Comparison of ENCODE assay signal across 38 cellular contexts in the genomic region with DNA sequence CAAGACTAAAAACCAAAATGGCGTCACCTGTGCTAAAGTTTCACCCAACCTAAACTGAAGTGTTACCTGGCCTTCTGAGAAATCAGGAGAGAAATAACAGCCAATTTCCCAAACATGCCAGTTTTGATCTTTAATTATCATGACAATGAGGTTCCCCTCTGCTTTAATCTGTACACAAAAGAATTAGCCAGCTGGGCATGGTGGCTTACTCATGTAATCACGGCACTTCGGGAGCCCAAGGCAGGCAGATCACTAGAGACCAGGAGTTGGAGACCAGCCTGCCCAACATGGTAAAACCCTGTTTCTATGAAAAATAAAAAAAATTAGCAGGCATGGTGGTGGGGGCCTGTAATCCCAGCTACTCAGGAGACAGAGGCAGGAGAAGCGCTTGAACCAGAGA. TPM values are rescaled to one million over a fixed set of nuclear protein-coding genes. Genes with fewer than 3 reads are reported as not detected.
"Had no signal": no experiment of that assay in that cellular context is flagged by ENCODE, and none has a peak within 500 bp of the region (broad histone marks: within the 10 kb centered on the region; RNA-seq: fewer than 3 reads in every experiment).

No MANE protein-coding gene starts in this region.

- H3K4me1 ChIP-seq: adrenal gland, body of pancreas, breast epithelium had no signal

- H3K9me3 Mint-ChIP-seq: activated B cell treated with CpG ODN at 0.5 μM for 24 hours; activated CD4-positive, alpha-beta memory T cell treated with anti-CD3 and anti-CD28 coated beads for 36 hours; activated CD4-positive, alpha-beta T cell treated with anti-CD3 and anti-CD28 coated beads, Interleukin-2, amount 10 ng/mL, durations not matched to agents 24 days and 14 days; activated CD8-positive, alpha-beta T cell treated with anti-CD3 and anti-CD28 coated beads for 36 hours; activated naive CD4-positive, alpha-beta T cell treated with anti-CD3 and anti-CD28 coated beads for 36 hours; activated naive CD4-positive, alpha-beta T cell treated with anti-CD3 and anti-CD28 coated beads, Interleukin-2, amount 50 U/mL, for 72 hours; activated T-cell treated with anti-CD3 and anti-CD28 coated beads, Interleukin-2, amount 50 U/mL, for 4 hours; activated T-cell treated with anti-CD3 and anti-CD28 coated beads, Interleukin-2, amount 50 U/mL, for 72 hours; activated T-helper 1 cell treated with anti-CD3 and anti-CD28 coated beads, Interleukin-12 subunit alpha, Interleukin-12 subunit beta, Interleukin-2, Interleukin-4 antibody, amounts not matched to agents 30 ng/mL and 10 ng/mL and 1 ng/mL, durations not matched to agents 14 hours and 24 hours and 36 hours; activated T-helper 17 cell treated with anti-CD3 and anti-CD28 coated beads, Interleukin-2, amount 50 U/mL, for 72 hours; T-helper 2 cell treated with Interferon-gamma antibody and Interleukin-4, amounts not matched to agents 5 μg/mL and 100 μg/mL, for 36 hours had no signal

- H3K27ac Mint-ChIP-seq: activated B cell treated with CpG ODN at 0.5 μM for 24 hours; activated CD4-positive, alpha-beta memory T cell treated with anti-CD3 and anti-CD28 coated beads for 36 hours; activated CD4-positive, alpha-beta T cell treated with anti-CD3 and anti-CD28 coated beads, Interleukin-2, amount 10 ng/mL, durations not matched to agents 24 days and 14 days; activated CD8-positive, alpha-beta T cell treated with anti-CD3 and anti-CD28 coated beads for 36 hours; activated naive CD4-positive, alpha-beta T cell treated with anti-CD3 and anti-CD28 coated beads for 36 hours; activated naive CD4-positive, alpha-beta T cell treated with anti-CD3 and anti-CD28 coated beads, Interleukin-2, amount 50 U/mL, for 72 hours; activated naive CD8-positive, alpha-beta T cell treated with anti-CD3 and anti-CD28 coated beads for 36 hours; activated T-cell treated with anti-CD3 and anti-CD28 coated beads, Interleukin-2, amount 50 U/mL, for 72 hours; activated T-helper 1 cell treated with anti-CD3 and anti-CD28 coated beads, Interleukin-12 subunit alpha, Interleukin-12 subunit beta, Interleukin-2, Interleukin-4 antibody, amounts not matched to agents 30 ng/mL and 10 ng/mL and 1 ng/mL, durations not matched to agents 14 hours and 24 hours and 36 hours; activated T-helper 17 cell treated with anti-CD3 and anti-CD28 coated beads, Interleukin-2, amount 50 U/mL, for 72 hours; T-helper 2 cell treated with Interferon-gamma antibody and Interleukin-4, amounts not matched to agents 5 μg/mL and 100 μg/mL, for 36 hours had no signal

- H3K27me3 ChIP-seq: adrenal gland, body of pancreas, brain microvascular endothelial cell, breast epithelium had no signal

- H3K36me3 ChIP-seq: adrenal gland, brain microvascular endothelial cell, breast epithelium had no signal

- DNase-seq: activated B cell treated with CpG ODN at 0.5 μM for 24 hours; activated CD4-positive, alpha-beta memory T cell treated with anti-CD3 and anti-CD28 coated beads for 36 hours; activated CD4-positive, alpha-beta T cell treated with anti-CD3 and anti-CD28 coated beads for 4 hours; activated CD4-positive, alpha-beta T cell treated with anti-CD3 and anti-CD28 coated beads, Interleukin-2, amount 10 ng/mL, durations not matched to agents 24 days and 14 days; activated CD4-positive, alpha-beta T cell treated with anti-CD3 and anti-CD28 coated beads, Interleukin-2, amount 50 U/mL, for 1 hour; activated CD4-positive, alpha-beta T cell treated with anti-CD3 and anti-CD28 coated beads, Interleukin-2, amount 50 U/mL, for 4 hours; activated CD4-positive, CD25-positive, alpha-beta regulatory T cell treated with anti-CD3 and anti-CD28 coated beads, Interleukin-2, amount 50 U/mL, for 72 hours; activated CD8-positive, alpha-beta memory T cell treated with anti-CD3 and anti-CD28 coated beads, Interleukin-2, amount 50 U/mL, for 4 hours; activated CD8-positive, alpha-beta T cell treated with anti-CD3 and anti-CD28 coated beads for 36 hours; activated effector memory CD4-positive, alpha-beta T cell treated with anti-CD3 and anti-CD28 coated beads, Interleukin-2, amount 50 U/mL, for 16 hours; activated gamma-delta T cell treated with Interleukin-2 at 50 U/mL for 16 hours; activated naive CD4-positive, alpha-beta T cell; activated naive CD4-positive, alpha-beta T cell treated with anti-CD3 and anti-CD28 coated beads for 36 hours; activated naive CD4-positive, alpha-beta T cell treated with anti-CD3 and anti-CD28 coated beads, Interleukin-2, amount 50 U/mL, for 16 hours; activated naive CD8-positive, alpha-beta T cell treated with anti-CD3 and anti-CD28 coated beads for 36 hours; activated T-cell treated with anti-CD3 and anti-CD28 coated beads for 4 hours; activated T-cell treated with anti-CD3 and anti-CD28 coated beads, Interleukin-2, amount 50 U/mL, for 1 hour; activated T-cell treated with anti-CD3 and anti-CD28 coated beads, Interleukin-2, amount 50 U/mL, for 4 hours; activated T-cell treated with anti-CD3 and anti-CD28 coated beads, Interleukin-2, amount 50 U/mL, for 72 hours; adrenal gland; amniotic stem cell; aorta; body of pancreas; brain microvascular endothelial cell; central memory CD4-positive, alpha-beta T cell; T-helper 2 cell; T-helper 9 cell had no signal

- FAIRE-seq: astrocyte, TTC549 had no signal

- H3K27ac ChIP-seq: adrenal gland, body of pancreas, brain microvascular endothelial cell, breast epithelium, VCaP had no signal

- H3K4me3 Mint-ChIP-seq: activated B cell treated with CpG ODN at 0.5 μM for 24 hours; activated CD4-positive, alpha-beta memory T cell treated with anti-CD3 and anti-CD28 coated beads for 36 hours; activated CD4-positive, alpha-beta T cell treated with anti-CD3 and anti-CD28 coated beads, Interleukin-2, amount 10 ng/mL, durations not matched to agents 24 days and 14 days; activated CD8-positive, alpha-beta T cell treated with anti-CD3 and anti-CD28 coated beads for 36 hours; activated naive CD4-positive, alpha-beta T cell treated with anti-CD3 and anti-CD28 coated beads for 36 hours; activated naive CD8-positive, alpha-beta T cell treated with anti-CD3 and anti-CD28 coated beads for 36 hours; activated T-cell treated with anti-CD3 and anti-CD28 coated beads, Interleukin-2, amount 50 U/mL, for 4 hours; activated T-cell treated with anti-CD3 and anti-CD28 coated beads, Interleukin-2, amount 50 U/mL, for 72 hours; activated T-helper 1 cell treated with anti-CD3 and anti-CD28 coated beads, Interleukin-12 subunit alpha, Interleukin-12 subunit beta, Interleukin-2, Interleukin-4 antibody, amounts not matched to agents 30 ng/mL and 10 ng/mL and 1 ng/mL, durations not matched to agents 14 hours and 24 hours and 36 hours; activated T-helper 17 cell treated with anti-CD3 and anti-CD28 coated beads, Interleukin-2, amount 50 U/mL, for 72 hours; T-helper 2 cell treated with Interferon-gamma antibody and Interleukin-4, amounts not matched to agents 5 μg/mL and 100 μg/mL, for 36 hours had no signal

- ATAC-seq: activated CD8-positive, alpha-beta T cell treated with anti-CD3 and anti-CD28 coated beads for 36 hours; activated naive CD4-positive, alpha-beta T cell treated with anti-CD3 and anti-CD28 coated beads, Interleukin-2, amount 50 U/mL, for 72 hours; activated T-cell treated with anti-CD3 and anti-CD28 coated beads, Interleukin-2, amount 50 U/mL, for 4 hours; activated T-cell treated with anti-CD3 and anti-CD28 coated beads, Interleukin-2, amount 50 U/mL, for 72 hours; activated T-helper 17 cell treated with anti-CD3 and anti-CD28 coated beads, Interleukin-2, amount 50 U/mL, for 72 hours; body of pancreas had no signal

- H3K4me1 Mint-ChIP-seq: activated CD4-positive, alpha-beta T cell treated with anti-CD3 and anti-CD28 coated beads, Interleukin-2, amount 10 ng/mL, durations not matched to agents 24 days and 14 days; activated naive CD8-positive, alpha-beta T cell treated with anti-CD3 and anti-CD28 coated beads for 36 hours; activated T-helper 17 cell treated with anti-CD3 and anti-CD28 coated beads, Interleukin-2, amount 50 U/mL, for 72 hours had no signal

- H3K27me3 Mint-ChIP-seq: activated B cell treated with CpG ODN at 0.5 μM for 24 hours; activated CD4-positive, alpha-beta memory T cell treated with anti-CD3 and anti-CD28 coated beads for 36 hours; activated CD8-positive, alpha-beta T cell treated with anti-CD3 and anti-CD28 coated beads for 36 hours; activated naive CD8-positive, alpha-beta T cell treated with anti-CD3 and anti-CD28 coated beads for 36 hours; activated T-helper 17 cell treated with anti-CD3 and anti-CD28 coated beads, Interleukin-2, amount 50 U/mL, for 72 hours had no signal

- H3K36me3 Mint-ChIP-seq: activated CD4-positive, alpha-beta memory T cell treated with anti-CD3 and anti-CD28 coated beads for 36 hours; activated naive CD4-positive, alpha-beta T cell treated with anti-CD3 and anti-CD28 coated beads, Interleukin-2, amount 50 U/mL, for 72 hours; activated naive CD8-positive, alpha-beta T cell treated with anti-CD3 and anti-CD28 coated beads for 36 hours had no signal

- H3K4me3 ChIP-seq: adrenal gland, body of pancreas, breast epithelium had no signal

- H3K9me3 ChIP-seq: adrenal gland, body of pancreas, breast epithelium had no signal

RNA-seq across cellular contexts. Expression of a gene that starts 4.9 kb away (rescaled TPM):
- total RNA-seq: activated B cell treated with CpG ODN at 0.5 μM for 24 hours; activated CD4-positive, alpha-beta T cell treated with anti-CD3 and anti-CD28 coated beads, Interleukin-2, amount 10 ng/mL, durations not matched to agents 24 days and 14 days; activated CD8-positive, alpha-beta memory T cell treated with anti-CD3 and anti-CD28 coated beads for 36 hours; activated CD8-positive, alpha-beta T cell treated with anti-CD3 and anti-CD28 coated beads for 36 hours; activated naive CD4-positive, alpha-beta T cell treated with anti-CD3 and anti-CD28 coated beads for 36 hours; activated naive CD4-positive, alpha-beta T cell treated with anti-CD3 and anti-CD28 coated beads, Interleukin-2, amount 50 U/mL, for 72 hours; activated naive CD8-positive, alpha-beta T cell treated with anti-CD3 and anti-CD28 coated beads for 36 hours; activated T-cell treated with anti-CD3 and anti-CD28 coated beads, Interleukin-2, amount 50 U/mL, for 4 hours; activated T-helper 17 cell treated with anti-CD3 and anti-CD28 coated beads, Interleukin-2, amount 50 U/mL, for 72 hours; astrocyte had no signal

RNA-seq across cellular contexts. Expression of a gene that starts 58.5 kb away (rescaled TPM):
- total RNA-seq: activated B cell treated with CpG ODN at 0.5 μM for 24 hours; activated CD4-positive, alpha-beta memory T cell treated with anti-CD3 and anti-CD28 coated beads for 36 hours; activated CD4-positive, alpha-beta T cell treated with anti-CD3 and anti-CD28 coated beads, Interleukin-2, amount 10 ng/mL, durations not matched to agents 24 days and 14 days; activated CD8-positive, alpha-beta memory T cell treated with anti-CD3 and anti-CD28 coated beads for 36 hours; activated CD8-positive, alpha-beta T cell treated with anti-CD3 and anti-CD28 coated beads for 36 hours; activated naive CD4-positive, alpha-beta T cell treated with anti-CD3 and anti-CD28 coated beads for 36 hours; activated naive CD4-positive, alpha-beta T cell treated with anti-CD3 and anti-CD28 coated beads, Interleukin-2, amount 50 U/mL, for 72 hours; activated naive CD8-positive, alpha-beta T cell treated with anti-CD3 and anti-CD28 coated beads for 36 hours; activated T-cell treated with anti-CD3 and anti-CD28 coated beads, Interleukin-2, amount 50 U/mL, for 4 hours; activated T-cell treated with anti-CD3 and anti-CD28 coated beads, Interleukin-2, amount 50 U/mL, for 72 hours; activated T-helper 1 cell treated with anti-CD3 and anti-CD28 coated beads, Interleukin-12 subunit alpha, Interleukin-12 subunit beta, Interleukin-2, Interleukin-4 antibody, amounts not matched to agents 30 ng/mL and 10 ng/mL and 1 ng/mL, durations not matched to agents 14 hours and 24 hours and 36 hours; activated T-helper 17 cell treated with anti-CD3 and anti-CD28 coated beads, Interleukin-2, amount 50 U/mL, for 72 hours; adrenal gland; aorta; astrocyte; body of pancreas; cardiac septum; cerebellum had no signal
- polyA plus RNA-seq: aorta had no signal
